Comparison of ENCODE assay signal across 8 cellular contexts in the genomic region with DNA sequence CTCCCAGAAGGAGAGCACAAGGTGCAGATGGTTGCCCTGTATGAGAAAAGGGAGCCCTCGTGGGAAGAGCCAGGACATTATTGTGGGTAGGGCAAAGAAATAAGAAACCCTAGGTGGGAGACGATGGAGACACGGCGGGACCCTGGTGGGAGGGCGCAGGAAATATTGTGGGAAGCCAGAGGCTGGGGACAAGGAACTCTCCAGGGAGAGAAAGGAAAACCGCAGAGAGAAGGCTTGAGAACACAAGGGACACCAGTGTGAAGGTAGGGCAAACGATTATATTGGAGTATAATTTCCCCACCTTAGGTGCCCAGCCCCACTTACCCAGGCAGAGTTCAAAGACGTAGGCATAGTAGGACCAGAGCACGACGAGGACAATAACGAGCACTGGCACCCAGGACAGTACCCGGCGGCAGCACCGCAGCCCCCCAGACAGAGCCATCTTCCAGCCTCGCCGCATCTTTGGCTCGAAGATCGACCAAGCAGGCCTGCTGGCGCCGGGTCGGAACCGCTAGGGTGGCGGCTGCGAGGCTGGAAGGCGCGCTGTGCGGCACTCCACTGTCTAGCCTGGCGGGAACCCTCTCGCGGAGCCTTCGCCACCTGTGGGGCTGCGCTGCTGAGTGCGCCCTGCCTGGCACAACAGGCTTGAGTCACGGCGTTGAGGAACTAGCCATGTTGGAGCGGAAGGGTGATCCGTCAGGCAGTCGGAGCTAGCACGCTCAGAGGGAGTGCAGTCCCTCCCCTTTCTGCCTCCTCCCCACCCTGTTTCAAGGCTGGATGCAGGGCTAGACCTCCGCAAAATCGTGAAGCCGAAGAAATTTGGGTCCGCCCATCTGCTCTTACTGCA. TPM values are rescaled to one million over a fixed set of nuclear protein-coding genes. Genes with fewer than 3 reads are reported as not detected.
A peak's percentile ranks its signal among the peaks of the same experiment; 100 is the strongest.
DNase-seq lines count a peak whose midpoint lies in the region; ATAC-seq and TF ChIP-seq lines count a peak whose summit lies in the region.

A gene with protein sequence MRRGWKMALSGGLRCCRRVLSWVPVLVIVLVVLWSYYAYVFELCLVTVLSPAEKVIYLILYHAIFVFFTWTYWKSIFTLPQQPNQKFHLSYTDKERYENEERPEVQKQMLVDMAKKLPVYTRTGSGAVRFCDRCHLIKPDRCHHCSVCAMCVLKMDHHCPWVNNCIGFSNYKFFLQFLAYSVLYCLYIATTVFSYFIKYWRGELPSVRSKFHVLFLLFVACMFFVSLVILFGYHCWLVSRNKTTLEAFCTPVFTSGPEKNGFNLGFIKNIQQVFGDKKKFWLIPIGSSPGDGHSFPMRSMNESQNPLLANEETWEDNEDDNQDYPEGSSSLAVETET (minus strand): TSS at position 473 of the 847 bp plus-strand sequence. CDS start 13 bp downstream, at position 460.

- H3K27ac Mint-ChIP-seq in activated CD8-positive, alpha-beta T cell treated with anti-CD3 and anti-CD28 coated beads, Interleukin-2, amount 10 ng/mL, durations not matched to agents 7 days and 5 days: peak within 1 kb of the TSS; percentile 21

- H3K23ac ChIP-seq in mesenchymal stem cell (ENCODE audit: low read length in 2 of 2): no peak within 1 kb of the TSS

- 0 to 1% methylated on average over 43 of the region's 43 CpGs for WGBS in ectodermal cell, 2 experiments
- under 1% methylated on average over 25 of the region's 43 CpGs for WGBS in mesenchymal stem cell

- no peaks in the 10 kb centered on the region for H3K36me3 Mint-ChIP-seq in activated CD8-positive, alpha-beta T cell treated with anti-CD3 and anti-CD28 coated beads, Interleukin-2, amount 10 ng/mL, durations not matched to agents 7 days and 5 days (ENCODE audit: low read depth)

- no peaks in the 10 kb centered on the region for H3K9me3 Mint-ChIP-seq in activated CD8-positive, alpha-beta T cell treated with anti-CD3 and anti-CD28 coated beads, Interleukin-2, amount 10 ng/mL, durations not matched to agents 7 days and 5 days (ENCODE audit: insufficient read depth)

- no peak within 1 kb of the TSS for H3K4ac ChIP-seq in mesenchymal stem cell (ENCODE audit: low read depth in 1 of 2, low read length in 2 of 2)

- no peaks in the 10 kb centered on the region for H3K4me1 ChIP-seq in ectodermal cell (ENCODE audit: control insufficient read depth, insufficient read depth, low read length)
- H3K4me1 ChIP-seq in mesenchymal stem cell (ENCODE audit: control insufficient read depth, insufficient read depth, low read depth, low read length): no peaks in the 10 kb centered on the region

- peak within 1 kb of the TSS; percentile 76 for H3K9ac ChIP-seq in mesenchymal stem cell (ENCODE audit: low read length)

- no peak within 1 kb of the TSS for H2AFZ ChIP-seq in mesenchymal stem cell (ENCODE audit: low read depth, low read length)

- H3K36me3 ChIP-seq in ectodermal cell (ENCODE audit: control insufficient read depth, insufficient read depth, low read length) (no peaks in the 10 kb centered on the region), mesenchymal stem cell (ENCODE audit: control insufficient read depth in 1 of 2, insufficient read depth in 2 of 2, low read depth in 1 of 2, low read length in 2 of 2) (no peaks in the 10 kb centered on the region)

- no peak within 1 kb of the TSS for H2BK12ac ChIP-seq in mesenchymal stem cell (ENCODE audit: low read length in 2 of 2)

- no peak within 1 kb of the TSS for H2BK5ac ChIP-seq in mesenchymal stem cell (ENCODE audit: low read depth, low read length, poor library complexity, severe bottlenecking)

- peak within 1 kb of the TSS; percentile 66 for H3K4me3 Mint-ChIP-seq in activated CD8-positive, alpha-beta T cell treated with anti-CD3 and anti-CD28 coated beads, Interleukin-2, amount 10 ng/mL, durations not matched to agents 7 days and 5 days

- H3K18ac ChIP-seq in mesenchymal stem cell (ENCODE audit: low read depth in 1 of 2, low read length in 2 of 2): no peak within 1 kb of the TSS

- H3K79me1 ChIP-seq in mesenchymal stem cell (replicated peaks; ENCODE audit: low read length, poor library complexity, severe bottlenecking): no peaks in the 10 kb centered on the region

- peak within 1 kb of the TSS; percentile 2 for H3K27ac ChIP-seq in ectodermal cell (ENCODE audit: insufficient read depth, low read depth, low read length, poor library complexity, severe bottlenecking)
- no peak within 1 kb of the TSS for H3K27ac ChIP-seq in mesenchymal stem cell (ENCODE audit: low read length, poor library complexity, severe bottlenecking)

- peak within 1 kb of the TSS; percentile 62 for H3K4me3 ChIP-seq in ectodermal cell (ENCODE audit: insufficient read depth, low read depth, low read length)
- H3K4me3 ChIP-seq in mesenchymal stem cell (ENCODE audit: insufficient read depth in 1 of 2, low read depth in 1 of 2, low read length in 2 of 2): peak within 1 kb of the TSS; percentile 65 to 80

- H3K27me3 Mint-ChIP-seq in activated CD8-positive, alpha-beta T cell treated with anti-CD3 and anti-CD28 coated beads, Interleukin-2, amount 10 ng/mL, durations not matched to agents 7 days and 5 days (ENCODE audit: low read depth): no peaks in the 10 kb centered on the region

- H4K91ac ChIP-seq in mesenchymal stem cell (ENCODE audit: low read length): no peak within 1 kb of the TSS

- H3K4me2 ChIP-seq in mesenchymal stem cell (ENCODE audit: low read length, poor library complexity, severe bottlenecking): peak within 1 kb of the TSS; percentile 69

- no peak within 1 kb of the TSS for H4K8ac ChIP-seq in mesenchymal stem cell (ENCODE audit: low read length)

- H2BK15ac ChIP-seq in mesenchymal stem cell (ENCODE audit: low read depth, poor library complexity, severe bottlenecking): no peak within 1 kb of the TSS

- POLR2A ChIA-PET in activated CD8-positive, alpha-beta T cell treated with anti-CD3 and anti-CD28 coated beads, Interleukin-2, amount 10 ng/mL, durations not matched to agents 7 days and 5 days (lab: Charles Lee): interaction anchor here (0.5 kb wide), 1 partner anchor 462 kb away, joined by 3 read pairs; no protein-coding TSS in a partner anchor

- TF ChIP-seq CTCF in GM13976 (IDR thresholded peaks at IDR 0.05; ENCODE audit: borderline replicate concordance, control extremely low read depth, extremely low read depth, insufficient read depth, missing control alignments): no peak

- no peak within 1 kb of the TSS for H2BK120ac ChIP-seq in mesenchymal stem cell (ENCODE audit: low read depth, low read length)

- no peak within 1 kb of the TSS for H3K14ac ChIP-seq in mesenchymal stem cell (ENCODE audit: low read length in 2 of 2)

- H2AK5ac ChIP-seq in mesenchymal stem cell (ENCODE audit: low read length, severe bottlenecking): no peak within 1 kb of the TSS

- DNase-seq in C1 segment of cervical spinal cord (lab: John Stamatoyannopoulos, UW): peak in 13 of 14 donors; percentile 0 to 75 (median 30)
- peak; percentile 2 for DNase-seq in NCI-H1436 treated with DMSO at 0.1 percent for 48 hours (lab: John Stamatoyannopoulos, UW)
- DNase-seq in activated CD8-positive, alpha-beta T cell treated with anti-CD3 and anti-CD28 coated beads, Interleukin-2, amount 10 ng/mL, durations not matched to agents 7 days and 5 days: peak; percentile 43
- no peak for DNase-seq in mesenchymal stem cell
- DNase-seq in stimulated activated CD4-positive, alpha-beta T cell treated with anti-CD3 and anti-CD28 coated beads, TNF-alpha, amount 100 ng/mL, for 24 hours (ENCODE audit: low read depth in 3 of 3): peak; percentile 15 to 54 (median 30)
- no peak for DNase-seq in GM13976 (ENCODE audit: low spot score)

- H3K27me3 ChIP-seq in ectodermal cell (ENCODE audit: control insufficient read depth, insufficient read depth, low read length, poor library complexity, severe bottlenecking) (no peaks in the 10 kb centered on the region), mesenchymal stem cell (ENCODE audit: control insufficient read depth in 1 of 2, insufficient read depth in 1 of 2, low read length in 2 of 2) (peaks cover 0 to 3% of the 10 kb centered on the region in 2 experiments)

- CTCF ChIA-PET in activated CD8-positive, alpha-beta T cell treated with anti-CD3 and anti-CD28 coated beads, Interleukin-2, amount 10 ng/mL, durations not matched to agents 7 days and 5 days (lab: Charles Lee): no interaction called here

- H3K9me3 ChIP-seq in ectodermal cell (ENCODE audit: control insufficient read depth, low read length) (no peaks in the 10 kb centered on the region), mesenchymal stem cell (ENCODE audit: control insufficient read depth, low read length) (no peaks in the 10 kb centered on the region)

- peak; percentile 94 for ATAC-seq in activated CD8-positive, alpha-beta T cell treated with anti-CD3 and anti-CD28 coated beads, Interleukin-2, amount 10 ng/mL, durations not matched to agents 7 days and 5 days
- no peak for ATAC-seq in HG02973 (IDR thresholded peaks at IDR 0.05; ENCODE audit: unreplicated experiment)

- H3K4me1 Mint-ChIP-seq in activated CD8-positive, alpha-beta T cell treated with anti-CD3 and anti-CD28 coated beads, Interleukin-2, amount 10 ng/mL, durations not matched to agents 7 days and 5 days (ENCODE audit: low read depth): peaks cover 9% of the 10 kb centered on the region

- in situ Hi-C loops in GM13976 (cut with MboI; ENCODE audit: low sequenced_read_pairs, unreplicated experiment): no loop called here

RNA-seq across cellular contexts. Expression of the gene that starts here (rescaled TPM):
- not detected for total RNA-seq in activated CD8-positive, alpha-beta T cell treated with anti-CD3 and anti-CD28 coated beads, Interleukin-2, amount 10 ng/mL, durations not matched to agents 7 days and 5 days
- 6.0 TPM for polyA plus RNA-seq in ectodermal cell (2013, experiment 1 of 4)
- 7.6 TPM for polyA plus RNA-seq in ectodermal cell (2013, experiment 2 of 4)
- 5.6 TPM for polyA plus RNA-seq in ectodermal cell (2013, experiment 3 of 4)
- 6.7 TPM for polyA plus RNA-seq in ectodermal cell (2013, experiment 4 of 4)
- not detected for polyA plus RNA-seq in mesenchymal stem cell (2013, experiment 1 of 2)
- not detected for polyA plus RNA-seq in mesenchymal stem cell (2013, experiment 2 of 2)

Comparison
In these comparisons a context has a peak if more than half of its experiments do, and no peak if none do; other contexts are left out.
1. Peak in DNase-seq and ATAC-seq in activated CD8-positive, alpha-beta T cell treated with anti-CD3 and anti-CD28 coated beads, Interleukin-2, amount 10 ng/mL, durations not matched to agents 7 days and 5 days; RNA of the gene not detected or under 1 TPM.
2. DNase-seq: peak in C1 segment of cervical spinal cord (13 of 14), NCI-H1436 treated with DMSO at 0.1 percent for 48 hours (single experiment) and stimulated activated CD4-positive, alpha-beta T cell treated with anti-CD3 and anti-CD28 coated beads, TNF-alpha, amount 100 ng/mL, for 24 hours (3 of 3); none in mesenchymal stem cell (single experiment) and GM13976 (single experiment).